Comparison of ENCODE assay signal across 16 cellular contexts in genomic region chr4:3514806-3515421, GRCh38. TPM values are rescaled to one million over a fixed set of nuclear protein-coding genes. Genes with fewer than 3 reads are reported as not detected.
DNase-seq lines count a peak whose midpoint lies in the region; ATAC-seq, FAIRE-seq and TF ChIP-seq lines count a peak whose summit lies in the region.
"Had no signal": no experiment of that assay in that cellular context is flagged by ENCODE, and none has a peak within 500 bp of the region (broad histone marks: within the 10 kb centered on the region; RNA-seq: fewer than 3 reads in every experiment).

No MANE protein-coding gene starts in this region.

- no peaks in the 10 kb centered on the region for H3K9me3 ChIP-seq in mammary epithelial cell (replicated peaks; ENCODE audit: insufficient read depth, low read length)
- no peaks in the 10 kb centered on the region for H3K9me3 ChIP-seq in kidney (ENCODE audit: control insufficient read depth in 1 of 2, low read length in 2 of 2)
- H3K9me3 ChIP-seq: body of pancreas, esophagus squamous epithelium had no signal

- H3K9ac ChIP-seq in mammary epithelial cell (ENCODE audit: insufficient read depth, low read length) (no peak overlapping the region), kidney (ENCODE audit: low read length in 2 of 2) (no peak overlapping the region)

- ATAC-seq in stimulated activated naive B cell treated with anti-CD40 and anti-IgM and Interleukin-4, amounts not matched to agents 10 μg/mL and 1 μg/mL and 100 μg/mL, for 72 hours (replicated peaks): no peak
- ATAC-seq in HG02763 (IDR thresholded peaks at IDR 0.05; ENCODE audit: unreplicated experiment): no peak
- ATAC-seq: body of pancreas; CD8-positive, alpha-beta T cell had no signal

- H3K4me1 Mint-ChIP-seq in stimulated activated naive B cell treated with anti-CD40 and anti-IgM and Interleukin-4, amounts not matched to agents 10 μg/mL and 1 μg/mL and 100 μg/mL, for 72 hours: peaks cover 1 to 5% of the 10 kb centered on the region in 2 donors

- 43% methylated on average over 21 of the region's 31 CpGs for WGBS in mammary epithelial cell (ENCODE audit: low coverage, missing lambda C conversion rate)

- no peak overlapping the region for H3K4me3 Mint-ChIP-seq in stimulated activated naive B cell treated with anti-CD40 and anti-IgM and Interleukin-4, amounts not matched to agents 10 μg/mL and 1 μg/mL and 100 μg/mL, for 72 hours
- H3K4me3 Mint-ChIP-seq: activated T-cell treated with anti-CD3 and anti-CD28 coated beads, Interleukin-2, amount 50 U/mL, for 24 hours; CD8-positive, alpha-beta T cell had no signal

- no peaks in the 10 kb centered on the region for H3K27me3 Mint-ChIP-seq in stimulated activated naive B cell treated with anti-CD40 and anti-IgM and Interleukin-4, amounts not matched to agents 10 μg/mL and 1 μg/mL and 100 μg/mL, for 72 hours
- H3K27me3 Mint-ChIP-seq: activated T-cell treated with anti-CD3 and anti-CD28 coated beads, Interleukin-2, amount 50 U/mL, for 24 hours had no signal

- dilution Hi-C loops in mammary epithelial cell (cut with HindIII; ENCODE audit: low sequenced_read_pairs): no loop called here

- no peaks in the 10 kb centered on the region for H4K20me1 ChIP-seq in mammary epithelial cell (ENCODE audit: insufficient read depth, low read length)

- no peaks in the 10 kb centered on the region for H3K4me1 ChIP-seq in mammary epithelial cell (ENCODE audit: insufficient read depth, low read length)
- no peaks in the 10 kb centered on the region for H3K4me1 ChIP-seq in kidney (ENCODE audit: control insufficient read depth in 1 of 2, insufficient read depth in 1 of 2, low read depth in 1 of 2, low read length in 2 of 2)
- H3K4me1 ChIP-seq: body of pancreas, esophagus squamous epithelium had no signal

- H3K27me3 ChIP-seq in H7 (ENCODE audit: control insufficient read depth, insufficient read depth, low read length): no peaks in the 10 kb centered on the region
- H3K27me3 ChIP-seq in mammary epithelial cell (ENCODE audit: insufficient read depth, low read length): no peaks in the 10 kb centered on the region
- H3K27me3 ChIP-seq: body of pancreas, esophagus squamous epithelium had no signal

- H3K27ac Mint-ChIP-seq in stimulated activated naive B cell treated with anti-CD40 and anti-IgM and Interleukin-4, amounts not matched to agents 10 μg/mL and 1 μg/mL and 100 μg/mL, for 72 hours: no peak overlapping the region
- H3K27ac Mint-ChIP-seq: CD8-positive, alpha-beta T cell had no signal

- H3K36me3 ChIP-seq in H7 (replicated peaks; ENCODE audit: control insufficient read depth, insufficient read depth, low read length) (peaks cover 25% of the 10 kb centered on the region), mammary epithelial cell (ENCODE audit: insufficient read depth, low read length) (peaks cover 19% of the 10 kb centered on the region), kidney (ENCODE audit: control insufficient read depth in 1 of 2, insufficient read depth in 2 of 2, low read length in 2 of 2) (peaks cover 32 to 66% of the 10 kb centered on the region in 2 donors)

- H3K27ac ChIP-seq in 22Rv1 (no peak overlapping the region), mammary epithelial cell (ENCODE audit: insufficient read depth, low read depth, low read length) (no peak overlapping the region), kidney (ENCODE audit: low read depth in 2 of 2, low read length in 2 of 2) (no peak overlapping the region)
- H3K27ac ChIP-seq: body of pancreas, esophagus squamous epithelium had no signal

- DNase-seq in H7: peak; percentile 94
- DNase-seq in mammary epithelial cell: peak; percentile 17
- DNase-seq in kidney: peak; percentile 68
- DNase-seq in stimulated activated naive B cell treated with anti-CD40 and anti-IgM and Interleukin-4, amounts not matched to agents 10 μg/mL and 1 μg/mL and 100 μg/mL, for 72 hours: no peak
- DNase-seq in NCI-H2227 treated with DMSO at 0.1 percent for 48 hours (lab: John Stamatoyannopoulos, UW): no peak
- no peak for DNase-seq in NK-92 (lab: John Stamatoyannopoulos, UW; ENCODE audit: unreplicated experiment)
- DNase-seq: activated T-cell treated with anti-CD3 and anti-CD28 coated beads, Interleukin-2, amount 50 U/mL, for 24 hours; body of pancreas; CD8-positive, alpha-beta T cell; esophagus squamous epithelium; KBM-7; NCI-H2171; RPMI8226 had no signal

- no peaks in the 10 kb centered on the region for H3K9me3 Mint-ChIP-seq in stimulated activated naive B cell treated with anti-CD40 and anti-IgM and Interleukin-4, amounts not matched to agents 10 μg/mL and 1 μg/mL and 100 μg/mL, for 72 hours

- no peak overlapping the region for H2AFZ ChIP-seq in mammary epithelial cell (ENCODE audit: low read depth, low read length)

- H3K4me3 ChIP-seq in H7 (ENCODE audit: insufficient read depth, low read depth, low read length) (no peak overlapping the region), mammary epithelial cell (replicated peaks in 1 of 3; ENCODE audit: insufficient read depth in 1 of 3, low read depth in 2 of 3, low read length in 3 of 3) (no peak overlapping the region), kidney (ENCODE audit: low read length in 2 of 2) (no peak overlapping the region)
- H3K4me3 ChIP-seq: body of pancreas, esophagus squamous epithelium had no signal

- BruUV-seq in mammary epithelial cell (replicated peaks; lab: Mats Ljungman, UMichigan): no TSS peak

- in situ Hi-C loops in mammary epithelial cell (cut with MboI; ENCODE audit: low sequenced_read_pairs in 2 of 2): no loop called here

- TF ChIP-seq CTCF in 22Rv1 (IDR thresholded peaks at IDR 0.05) (peak; percentile 38), mammary epithelial cell (conservative IDR thresholded peaks at IDR 0.05 in 1 of 2, IDR thresholded peaks at IDR 0.05 in 1 of 2; ENCODE audit: extremely low read depth in 1 of 2, insufficient read depth in 1 of 2, low read depth in 1 of 2, low read length in 2 of 2) (peak; percentile 41 to 60), kidney (IDR thresholded peaks at IDR 0.05; ENCODE audit: borderline replicate concordance, extremely low read depth, insufficient read depth) (no peak)

- CTCF ChIA-PET in mammary epithelial cell (lab: Charles Lee; ENCODE audit: low non-redundant PET): interaction anchor here (0.6 kb wide), 2 partner anchors 34 to 168 kb away, joined by 3 read pairs; no protein-coding TSS in a partner anchor

- H3K79me2 ChIP-seq in mammary epithelial cell (ENCODE audit: insufficient read depth, low read length): peaks cover 3% of the 10 kb centered on the region

- H3K4me2 ChIP-seq in mammary epithelial cell (ENCODE audit: insufficient read depth, low read depth, low read length): no peak overlapping the region

- intact Hi-C loops in mammary epithelial cell (cut with micrococcal nuclease) (loop anchor here (1.0 kb wide), 1 partner anchor 169 kb away; no protein-coding TSS in a partner anchor), kidney (cut with DNase I) (no loop called here)

- peaks cover 67 to 70% of the 10 kb centered on the region in 2 donors for H3K36me3 Mint-ChIP-seq in stimulated activated naive B cell treated with anti-CD40 and anti-IgM and Interleukin-4, amounts not matched to agents 10 μg/mL and 1 μg/mL and 100 μg/mL, for 72 hours

- no peak for FAIRE-seq in kidney (lab: Jason Lieb, UNC)
- FAIRE-seq: GM19239 had no signal

RNA-seq across cellular contexts. Expression of gene LRPAP1, which starts 17.3 kb away (rescaled TPM):
- total RNA-seq in H7 (2014; rRNA removed; shearing (Covaris generic)): 57.9 and 101 TPM in 2 replicates
- total RNA-seq in mammary epithelial cell (100 to 1,000 TPM; 121 to 140 TPM), kidney (204 TPM)
- polyA plus RNA-seq in mammary epithelial cell (139 TPM), kidney (ENCODE audit: insufficient read depth, low read depth, low replicate concordance) (373 TPM)
- 10.5 TPM for polyA minus RNA-seq in mammary epithelial cell

RNA-seq across cellular contexts. Expression of gene DOK7, which starts 51.8 kb away (rescaled TPM):
- total RNA-seq in H7 (2014; rRNA removed; shearing (Covaris generic)): 0.22 and 0.73 TPM in 2 replicates
- total RNA-seq in mammary epithelial cell (10 to 100 TPM; 10.6 to 19.3 TPM), kidney (7.0 TPM)
- polyA plus RNA-seq in mammary epithelial cell (2.8 TPM), kidney (ENCODE audit: insufficient read depth, low read depth, low replicate concordance) (1.2 TPM)
- polyA minus RNA-seq in mammary epithelial cell: 5.2 TPM
- total RNA-seq: CD8-positive, alpha-beta T cell had no signal

Comparison
In these comparisons a context has a peak if more than half of its experiments do, and no peak if none do; other contexts are left out.
1. DNase-seq: peak in H7 (single experiment), mammary epithelial cell (single experiment) and kidney (single experiment); none in stimulated activated naive B cell treated with anti-CD40 and anti-IgM and Interleukin-4, amounts not matched to agents 10 μg/mL and 1 μg/mL and 100 μg/mL, for 72 hours (single experiment), NCI-H2227 treated with DMSO at 0.1 percent for 48 hours (single experiment) and NK-92 (single experiment).